ENCODE assay signal across 27 cellular contexts in the genomic region with DNA sequence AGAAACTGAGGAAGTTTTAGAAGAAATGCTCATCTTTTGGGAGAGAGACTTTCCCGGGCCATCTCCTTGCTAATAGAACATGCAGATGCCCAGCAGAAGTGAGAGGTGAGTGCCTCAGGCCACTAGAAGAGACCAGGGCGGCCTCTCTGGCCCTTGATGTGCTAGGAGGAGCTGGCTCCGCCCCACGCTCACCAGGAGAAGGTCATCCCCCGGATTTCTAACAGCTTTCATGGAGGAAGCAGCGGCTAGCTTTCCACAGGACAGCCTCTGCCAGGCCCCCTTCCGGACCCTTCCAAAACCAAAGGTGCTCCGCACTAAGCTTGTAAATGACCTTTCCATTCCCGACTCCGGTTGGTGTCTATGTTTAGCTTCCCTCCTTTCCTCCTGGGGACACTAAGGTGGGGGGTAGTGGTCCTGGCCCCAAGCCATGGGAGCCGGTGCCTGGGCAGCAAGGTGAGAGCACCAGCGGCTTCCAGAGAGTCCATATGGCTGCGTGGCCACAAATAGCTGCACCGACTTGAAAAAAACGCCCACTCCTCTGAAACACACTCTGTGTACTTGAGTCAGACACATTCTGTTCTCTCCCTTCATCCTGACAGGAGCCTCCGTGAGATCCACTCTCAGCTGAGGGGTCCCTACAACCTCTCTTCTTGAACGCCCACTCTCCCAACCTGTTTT.
DNase-seq lines count a peak whose midpoint lies in the region; ATAC-seq, FAIRE-seq and TF ChIP-seq lines count a peak whose summit lies in the region.
"Had no signal": no experiment of that assay in that cellular context is flagged by ENCODE, and none has a peak within 500 bp of the region (broad histone marks: within the 10 kb centered on the region; RNA-seq: fewer than 3 reads in every experiment).

No MANE protein-coding gene starts in this region.

- H3K27ac ChIP-seq in HEK293 (ENCODE audit: extremely low read depth, low read depth, low read length) = no peak overlapping the region
- peak overlapping the region; percentile 54 for H3K27ac ChIP-seq in cingulate gyrus (ENCODE audit: low read depth, low read length)
- H3K27ac ChIP-seq in colonic mucosa = no peak overlapping the region
- H3K27ac ChIP-seq: C4-2B, epithelial cell of prostate, PC-9, sigmoid colon, uterus, VCaP had no signal

- no peak for ATAC-seq in HG02973 (IDR thresholded peaks at IDR 0.05; ENCODE audit: unreplicated experiment)
- ATAC-seq: stimulated activated effector memory CD8-positive, alpha-beta T cell treated with anti-CD3 and anti-CD28 coated beads, Interleukin-12 subunit alpha, Interleukin-12 subunit beta, amount 100 ng/mL, for 72 hours had no signal

- H3K27me3 ChIP-seq in colonic mucosa = no peaks in the 10 kb centered on the region
- H3K27me3 ChIP-seq: uterus had no signal

- H3K9me3 ChIP-seq in HEK293 (ENCODE audit: control insufficient read depth, insufficient read depth, low read depth, low read length) = no peaks in the 10 kb centered on the region
- H3K9me3 ChIP-seq in colonic mucosa = no peaks in the 10 kb centered on the region
- H3K9me3 ChIP-seq: Caco-2, sigmoid colon, uterus had no signal

- POLR2A ChIA-PET in HEK293 (lab: Yijun Ruan, JAX) = no interaction called here

- FAIRE-seq in GM19239 (lab: Jason Lieb, UNC) = no peak

- CTCF ChIA-PET in HEK293 (lab: Yijun Ruan, JAX) = interaction anchor here (0.5 kb wide), 1 partner anchor 330 kb away, joined by 5 read pairs; no protein-coding TSS in a partner anchor

- DNase-seq in DMS 273 treated with DMSO at 0.1 percent for 48 hours (lab: John Stamatoyannopoulos, UW) = peak; percentile 72
- DNase-seq in left kidney (ENCODE audit: low read depth, low spot score) = peak; percentile 43
- no peak for DNase-seq in colonic mucosa
- no peak for DNase-seq in GM19239 (ENCODE audit: insufficient read length, low spot score)
- no peak for DNase-seq in SW480 (ENCODE audit: low spot score)
- DNase-seq: activated CD4-positive, alpha-beta T cell treated with anti-CD3 and anti-CD28 coated beads for 48 hours; activated CD8-positive, alpha-beta memory T cell treated with anti-CD3 and anti-CD28 coated beads for 24 hours; activated gamma-delta T cell treated with Interleukin-2 at 50 U/mL for 16 hours; activated T-cell treated with anti-CD3 and anti-CD28 coated beads, Interleukin-2, amount 50 U/mL, for 1 hour; Caco-2; DMS79 treated with DMSO at 0.1 percent for 48 hours; mammary epithelial cell; NCI-H2029; NCI-H446 treated with DMSO at 0.1 percent for 48 hours; NK-92 treated with Interleukin-12 subunit alpha and Interleukin-12 subunit beta, amount 100 ng/mL, for 24 hours; PC-9; Right ventricle myocardium superior; sigmoid colon; stimulated activated CD4-positive, alpha-beta T cell treated with anti-CD3 and anti-CD28 coated beads, Interleukin-4, amount 100 ng/mL, for 24 hours; uterus had no signal

- H3K9ac ChIP-seq in colonic mucosa (ENCODE audit: low read depth in 2 of 2, low read length in 2 of 2) = no peak overlapping the region

- intact Hi-C loops in colonic mucosa (cut with DNase I) = no loop called here

- H3K4me3 ChIP-seq in HEK293 (ENCODE audit: low read depth, low read length) (no peak overlapping the region), colonic mucosa (no peak overlapping the region)
- H3K4me3 ChIP-seq: PC-9, sigmoid colon, uterus had no signal

- no peak for TF ChIP-seq CTCF in HEK293 (tag by site-specific recombination; IDR thresholded peaks at IDR 0.05)
- no peak for TF ChIP-seq CTCF in colonic mucosa (IDR thresholded peaks at IDR 0.05)

- H3K36me3 ChIP-seq in HEK293 (ENCODE audit: control insufficient read depth in 2 of 2, insufficient read depth in 1 of 2, low read length in 2 of 2) (no peaks in the 10 kb centered on the region), colonic mucosa (no peaks in the 10 kb centered on the region)
- H3K36me3 ChIP-seq: sigmoid colon, uterus had no signal

- H3K4me1 ChIP-seq in HEK293 (ENCODE audit: control insufficient read depth, insufficient read depth, low read length) (no peaks in the 10 kb centered on the region), colonic mucosa (no peaks in the 10 kb centered on the region)
- H3K4me1 ChIP-seq: Caco-2, sigmoid colon, uterus had no signal

TF ChIP-seq in HEK293, 187 proteins besides CTCF, POLR2A, EP300 and RAD21:
- peak; percentile 60; the same call in 1 of the 2 replicates for TF ChIP-seq EGR2 (tag by site-specific recombination; IDR thresholded peaks at IDR 0.05; ENCODE audit: low read depth)
- no peak for TF ChIP-seq BCL11A (tag by site-specific recombination; IDR thresholded peaks at IDR 0.05; ENCODE audit: low read depth)
- no peak for TF ChIP-seq ZNF654 (tag by site-specific recombination; IDR thresholded peaks at IDR 0.05; ENCODE audit: low read depth)
- peak; percentile 58 for TF ChIP-seq ZFHX2 (tag by site-specific recombination; conservative IDR thresholded peaks at IDR 0.05)

Comparison
In these comparisons a context has a peak if more than half of its experiments do, and no peak if none do; other contexts are left out.
1. DNase-seq: peak in DMS 273 treated with DMSO at 0.1 percent for 48 hours (single experiment) and left kidney (single experiment); none in colonic mucosa (single experiment), GM19239 (single experiment) and SW480 (single experiment).